Comparison of ENCODE assay signal across 18 cellular contexts in the genomic region with DNA sequence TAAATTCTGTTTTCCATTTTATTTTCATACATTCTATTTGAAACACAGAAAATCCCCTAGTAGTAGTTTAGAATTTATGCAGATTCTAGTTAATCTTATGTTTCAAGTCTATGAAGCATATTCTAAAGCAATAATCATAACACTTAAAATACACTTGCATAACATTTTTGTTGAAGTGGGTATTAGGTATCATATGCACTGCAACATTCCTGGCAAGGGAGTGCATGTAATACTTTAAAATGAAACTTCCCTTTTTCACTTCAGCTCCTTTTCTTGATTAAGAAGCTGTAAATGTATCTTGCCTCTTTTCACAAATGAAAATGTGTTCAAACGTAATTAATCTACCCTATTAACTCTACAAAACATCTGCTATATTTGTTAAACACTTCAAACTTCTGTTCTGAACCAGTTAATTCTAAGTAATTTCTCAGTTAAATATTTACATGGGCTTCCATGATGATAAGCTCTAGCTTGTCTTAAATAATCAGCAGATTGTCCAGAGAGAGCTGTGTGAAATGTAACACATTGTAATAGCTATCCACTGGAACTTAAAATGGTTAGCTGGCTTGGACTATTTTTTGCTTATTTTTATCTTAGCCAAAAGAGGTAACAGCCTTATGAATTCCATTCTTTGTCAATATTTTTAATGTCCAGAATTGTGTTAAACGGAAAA.
"Had no signal": no experiment of that assay in that cellular context is flagged by ENCODE, and none has a peak within 500 bp of the region (broad histone marks: within the 10 kb centered on the region; RNA-seq: fewer than 3 reads in every experiment).

No MANE protein-coding gene starts in this region.

- H3K27ac ChIP-seq: neural progenitor cell, parathyroid adenoma, stomach, thoracic aorta had no signal

- H3K9me3 ChIP-seq: stomach, thoracic aorta had no signal

- DNase-seq: activated CD4-positive, alpha-beta T cell treated with anti-CD3 and anti-CD28 coated beads, Interleukin-2, amount 50 U/mL, for 48 hours; activated CD4-positive, CD25-positive, alpha-beta regulatory T cell treated with anti-CD3 and anti-CD28 coated beads, Interleukin-2, amount 50 U/mL, for 72 hours; activated effector memory CD4-positive, alpha-beta T cell treated with anti-CD3 and anti-CD28 coated beads, Interleukin-2, amount 50 U/mL, for 16 hours; activated T-cell treated with anti-CD3 and anti-CD28 coated beads, Interleukin-2, amount 50 U/mL, for 4 hours; cerebellar nuclear complex; dermis blood vessel endothelial cell; endodermal cell; erythroblast; hippocampal formation; kidney glomerular epithelial cell; retina; small intestine; stomach had no signal

- H3K36me3 ChIP-seq: neural progenitor cell, stomach, thoracic aorta had no signal

- H3K36me3 Mint-ChIP-seq: activated naive CD8-positive, alpha-beta T cell; mesothelial cell of epicardium; neural progenitor cell had no signal

- H3K4me1 ChIP-seq: neural progenitor cell, parathyroid adenoma had no signal

- H3K27me3 ChIP-seq: neural progenitor cell, stomach had no signal

- ATAC-seq: activated T-cell treated with anti-CD3 and anti-CD28 coated beads, Interleukin-2, amount 50 U/mL, for 4 hours had no signal

- H3K27ac Mint-ChIP-seq: activated naive CD8-positive, alpha-beta T cell; endodermal cell; mesothelial cell of epicardium; neural progenitor cell had no signal

- H3K4me1 Mint-ChIP-seq: neural progenitor cell had no signal

- H3K4me3 Mint-ChIP-seq: activated naive CD8-positive, alpha-beta T cell; activated T-cell treated with anti-CD3 and anti-CD28 coated beads, Interleukin-2, amount 50 U/mL, for 4 hours; endodermal cell; mesothelial cell of epicardium; neural progenitor cell had no signal

- H3K9me3 Mint-ChIP-seq: activated T-cell treated with anti-CD3 and anti-CD28 coated beads, Interleukin-2, amount 50 U/mL, for 4 hours; endodermal cell; mesothelial cell of epicardium; neural progenitor cell had no signal

- H3K4me3 ChIP-seq: neural progenitor cell, stomach, thoracic aorta had no signal
